Comparison of ENCODE assay signal across 9 cellular contexts in genomic region chr10:72693599-72693915, GRCh38. TPM values are rescaled to one million over a fixed set of nuclear protein-coding genes. Genes with fewer than 3 reads are reported as not detected.
DNase-seq lines count a peak whose midpoint lies in the region; ATAC-seq and TF ChIP-seq lines count a peak whose summit lies in the region.
"Had no signal": no experiment of that assay in that cellular context is flagged by ENCODE, and none has a peak within 500 bp of the region (broad histone marks: within the 10 kb centered on the region; RNA-seq: fewer than 3 reads in every experiment).

No MANE protein-coding gene starts in this region.

- H3K27me3 Mint-ChIP-seq in activated naive CD4-positive, alpha-beta T cell treated with anti-CD3 and anti-CD28 coated beads, Interleukin-2, amount 10 ng/mL, durations not matched to agents 7 days and 5 days: peaks cover 5% of the 10 kb centered on the region
- peaks cover 6% of the 10 kb centered on the region for H3K27me3 Mint-ChIP-seq in activated naive CD8-positive, alpha-beta T cell treated with anti-CD3 and anti-CD28 coated beads for 36 hours

- H3K9me3 Mint-ChIP-seq in activated naive CD4-positive, alpha-beta T cell treated with anti-CD3 and anti-CD28 coated beads, Interleukin-2, amount 10 ng/mL, durations not matched to agents 7 days and 5 days: no peaks in the 10 kb centered on the region
- H3K9me3 Mint-ChIP-seq in activated naive CD8-positive, alpha-beta T cell treated with anti-CD3 and anti-CD28 coated beads for 36 hours: no peaks in the 10 kb centered on the region

- TF ChIP-seq EP300 in upper lobe of left lung (IDR thresholded peaks at IDR 0.05): no peak

- H3K27ac ChIP-seq in left lung: peak overlapping the region; percentile 93
- H3K27ac ChIP-seq in upper lobe of left lung: peak overlapping the region in 3 of 4 donors; percentile 26 to 99 (median 98)

- no peak for TF ChIP-seq POLR2A in upper lobe of left lung (IDR thresholded peaks at IDR 0.05)

- H3K4me1 ChIP-seq in left lung (peaks cover 19 to 40% of the 10 kb centered on the region in 2 donors), upper lobe of left lung (peaks cover 17 to 39% (median 24%) of the 10 kb centered on the region in 4 donors)

- H3K9me3 ChIP-seq in left lung (no peaks in the 10 kb centered on the region), upper lobe of left lung (no peaks in the 10 kb centered on the region)

- intact Hi-C loops in left lung (cut with DNase I): loop anchor here in 1 of 2 donors (10.0 kb wide), 1 partner anchor 141 kb away; no protein-coding TSS in a partner anchor

- no peak for ATAC-seq in left lung
- ATAC-seq in upper lobe of left lung (ENCODE audit: low FRiP score in 2 of 2): no peak
- ATAC-seq in GM21423 (IDR thresholded peaks at IDR 0.05; ENCODE audit: unreplicated experiment): no peak

- no peaks in the 10 kb centered on the region for H3K36me3 Mint-ChIP-seq in activated naive CD4-positive, alpha-beta T cell treated with anti-CD3 and anti-CD28 coated beads, Interleukin-2, amount 10 ng/mL, durations not matched to agents 7 days and 5 days
- no peaks in the 10 kb centered on the region for H3K36me3 Mint-ChIP-seq in activated naive CD8-positive, alpha-beta T cell treated with anti-CD3 and anti-CD28 coated beads for 36 hours

- peaks cover 33% of the 10 kb centered on the region for H3K4me1 Mint-ChIP-seq in activated naive CD4-positive, alpha-beta T cell treated with anti-CD3 and anti-CD28 coated beads, Interleukin-2, amount 10 ng/mL, durations not matched to agents 7 days and 5 days
- H3K4me1 Mint-ChIP-seq in activated naive CD8-positive, alpha-beta T cell treated with anti-CD3 and anti-CD28 coated beads for 36 hours: peaks cover 38% of the 10 kb centered on the region

- DNase-seq in activated naive CD4-positive, alpha-beta T cell treated with anti-CD3 and anti-CD28 coated beads, Interleukin-2, amount 10 ng/mL, durations not matched to agents 7 days and 5 days: no peak
- no peak for DNase-seq in activated naive CD4-positive, alpha-beta T cell treated with Interleukin-2 at 50 U/mL for 16 hours
- no peak for DNase-seq in activated naive CD8-positive, alpha-beta T cell treated with anti-CD3 and anti-CD28 coated beads for 36 hours
- DNase-seq in left lung (no peak), upper lobe of left lung (no peak), NCI-H2081 treated with DMSO at 0.1 percent for 48 hours (lab: John Stamatoyannopoulos, UW) (no peak)
- DNase-seq in stimulated activated CD4-positive, alpha-beta T cell treated with anti-CD3 and anti-CD28 coated beads, Interleukin-2, amount 100 ng/mL, for 48 hours: no peak
- DNase-seq: stimulated activated CD8-positive, alpha-beta memory T cell treated with anti-CD3 and anti-CD28 coated beads, Interleukin-4, amount 100 ng/mL, for 48 hours had no signal

- H3K27me3 ChIP-seq in left lung (no peaks in the 10 kb centered on the region), upper lobe of left lung (no peaks in the 10 kb centered on the region)

- CTCF ChIA-PET in activated naive CD4-positive, alpha-beta T cell treated with anti-CD3 and anti-CD28 coated beads, Interleukin-2, amount 10 ng/mL, durations not matched to agents 7 days and 5 days (lab: Charles Lee): interaction anchor here (0.6 to 1.1 kb wide), 5 partner anchors 10 to 524 kb away, joined by 3 read pairs; no protein-coding TSS in a partner anchor

- H3K36me3 ChIP-seq in left lung (no peaks in the 10 kb centered on the region), upper lobe of left lung (no peaks in the 10 kb centered on the region)

- peak overlapping the region; percentile 62 to 88 for H3K4me3 ChIP-seq in left lung
- H3K4me3 ChIP-seq in upper lobe of left lung: peak overlapping the region in 3 of 4 donors; percentile 60 to 82 (median 75)

- peak overlapping the region; percentile 83 for H3K4me3 Mint-ChIP-seq in activated naive CD4-positive, alpha-beta T cell treated with anti-CD3 and anti-CD28 coated beads, Interleukin-2, amount 10 ng/mL, durations not matched to agents 7 days and 5 days
- peak overlapping the region; percentile 88 for H3K4me3 Mint-ChIP-seq in activated naive CD8-positive, alpha-beta T cell treated with anti-CD3 and anti-CD28 coated beads for 36 hours

- H3K27ac Mint-ChIP-seq in activated naive CD4-positive, alpha-beta T cell treated with anti-CD3 and anti-CD28 coated beads, Interleukin-2, amount 10 ng/mL, durations not matched to agents 7 days and 5 days: no peak overlapping the region
- no peak overlapping the region for H3K27ac Mint-ChIP-seq in activated naive CD8-positive, alpha-beta T cell treated with anti-CD3 and anti-CD28 coated beads for 36 hours

- 42 to 48% methylated on average over 2 of the region's 2 CpGs for WGBS in upper lobe of left lung, 2 donors

- TF ChIP-seq CTCF in left lung (IDR thresholded peaks at IDR 0.05) (no peak), upper lobe of left lung (IDR thresholded peaks at IDR 0.05) (no peak)

RNA-seq across cellular contexts. Expression of gene MCU, which starts 1.6 kb away (rescaled TPM):
- total RNA-seq in activated naive CD8-positive, alpha-beta T cell treated with anti-CD3 and anti-CD28 coated beads for 36 hours: 10 to 100 TPM; 15.3 to 15.5 TPM
- total RNA-seq in left lung (10 to 100 TPM; 39.4 to 48.8 TPM), upper lobe of left lung (10 to 100 TPM; 28.2 to 50.5 (median 32.1) TPM)
